ENCODE assay signal across 10 cellular contexts in the genomic region with DNA sequence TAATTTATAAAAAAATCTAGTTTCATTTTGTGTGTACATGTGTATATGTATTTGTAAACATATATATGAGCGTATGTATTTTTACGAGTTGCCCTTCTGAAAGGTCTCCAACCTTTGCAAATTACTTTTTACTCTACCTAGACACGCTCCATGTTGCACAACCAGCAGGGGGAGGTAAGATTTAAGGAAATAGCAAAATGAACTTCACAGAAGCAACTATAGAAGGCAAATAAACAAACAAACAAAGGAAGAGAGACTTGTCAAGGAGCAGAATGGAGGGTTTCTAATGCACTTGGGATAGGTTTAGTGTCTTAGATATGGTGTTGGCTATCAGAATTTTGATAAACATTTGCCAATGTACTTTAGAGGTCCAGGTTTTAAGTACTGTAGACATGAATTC.
DNase-seq lines count a peak whose midpoint lies in the region; ATAC-seq, FAIRE-seq and TF ChIP-seq lines count a peak whose summit lies in the region.
"Had no signal": no experiment of that assay in that cellular context is flagged by ENCODE, and none has a peak within 500 bp of the region (broad histone marks: within the 10 kb centered on the region; RNA-seq: fewer than 3 reads in every experiment).

No MANE protein-coding gene starts in this region.

- no peaks in the 10 kb centered on the region for H4K20me1 ChIP-seq in astrocyte (ENCODE audit: insufficient read depth, low read length)

- no peaks in the 10 kb centered on the region for H3K36me3 ChIP-seq in astrocyte (ENCODE audit: insufficient read depth, low read length)
- no peaks in the 10 kb centered on the region for H3K36me3 ChIP-seq in CD8-positive, alpha-beta memory T cell (ENCODE audit: insufficient read depth, low read length)
- H3K36me3 ChIP-seq: right atrium auricular region had no signal

- H3K9me3 Mint-ChIP-seq in astrocyte (ENCODE audit: unreplicated experiment) = no peaks in the 10 kb centered on the region
- H3K9me3 Mint-ChIP-seq in mesothelial cell of epicardium = no peaks in the 10 kb centered on the region
- peaks cover 1 to 36% (median 17%) of the 10 kb centered on the region in 5 donors for H3K9me3 Mint-ChIP-seq in CD8-positive, alpha-beta memory T cell
- H3K9me3 Mint-ChIP-seq in natural killer cell = peaks cover 6 to 7% of the 10 kb centered on the region in 2 donors

- H3K36me3 Mint-ChIP-seq in astrocyte (ENCODE audit: low read depth, unreplicated experiment) (no peaks in the 10 kb centered on the region), mesothelial cell of epicardium (no peaks in the 10 kb centered on the region), natural killer cell (no peaks in the 10 kb centered on the region)
- no peaks in the 10 kb centered on the region for H3K36me3 Mint-ChIP-seq in CD8-positive, alpha-beta memory T cell

- H3K4me2 ChIP-seq in astrocyte (ENCODE audit: low read length) = no peak overlapping the region

- intact Hi-C loops in natural killer cell (cut with micrococcal nuclease) = no loop called here

- no peaks in the 10 kb centered on the region for H3K27me3 ChIP-seq in astrocyte (ENCODE audit: insufficient read depth, low read length)
- no peaks in the 10 kb centered on the region for H3K27me3 ChIP-seq in CD8-positive, alpha-beta memory T cell (ENCODE audit: insufficient read depth, low read length, poor library complexity, severe bottlenecking)
- H3K27me3 ChIP-seq: right atrium auricular region had no signal

- H3K9ac ChIP-seq in astrocyte (ENCODE audit: low read length) = no peak overlapping the region

- no peaks in the 10 kb centered on the region for H3K4me1 Mint-ChIP-seq in astrocyte (ENCODE audit: low read depth, unreplicated experiment)
- H3K4me1 Mint-ChIP-seq in mesothelial cell of epicardium = no peaks in the 10 kb centered on the region
- no peaks in the 10 kb centered on the region for H3K4me1 Mint-ChIP-seq in CD8-positive, alpha-beta memory T cell
- no peaks in the 10 kb centered on the region for H3K4me1 Mint-ChIP-seq in natural killer cell
- H3K4me1 Mint-ChIP-seq: immature natural killer cell had no signal

- DNase-seq in DMS53 treated with DMSO at 0.1 percent for 48 hours (lab: John Stamatoyannopoulos, UW; ENCODE audit: unreplicated experiment) (peak; percentile 30), astrocyte (ENCODE audit: low read depth) (no peak), mesothelial cell of epicardium (ENCODE audit: low spot score in 2 of 2, unreplicated experiment in 2 of 2) (no peak), retina (no peak), natural killer cell (no peak)
- peak; percentile 35 for DNase-seq in Jurkat, Clone E6-1 (ENCODE audit: low read depth, low spot score)
- no peak for DNase-seq in CD8-positive, alpha-beta memory T cell
- DNase-seq: immature natural killer cell had no signal

- H3K27me3 Mint-ChIP-seq in astrocyte (ENCODE audit: low read depth, unreplicated experiment) = peaks cover 2% of the 10 kb centered on the region
- H3K27me3 Mint-ChIP-seq in mesothelial cell of epicardium (ENCODE audit: low read depth) = peaks cover 56% of the 10 kb centered on the region
- H3K27me3 Mint-ChIP-seq in CD8-positive, alpha-beta memory T cell = no peaks in the 10 kb centered on the region
- H3K27me3 Mint-ChIP-seq in natural killer cell (ENCODE audit: low read depth in 2 of 2) = no peaks in the 10 kb centered on the region

- ATAC-seq in HG02884 (IDR thresholded peaks at IDR 0.05; ENCODE audit: unreplicated experiment) = no peak
- no peak for ATAC-seq in natural killer cell

- H3K4me3 ChIP-seq in Jurkat, Clone E6-1 (ENCODE audit: low read length) = no peak overlapping the region
- no peak overlapping the region for H3K4me3 ChIP-seq in astrocyte (ENCODE audit: insufficient read depth, low read depth, low read length)
- no peak overlapping the region for H3K4me3 ChIP-seq in CD8-positive, alpha-beta memory T cell (ENCODE audit: low read length)
- H3K4me3 ChIP-seq: right atrium auricular region had no signal

- no peak overlapping the region for H3K27ac Mint-ChIP-seq in astrocyte (ENCODE audit: unreplicated experiment)
- no peak overlapping the region for H3K27ac Mint-ChIP-seq in mesothelial cell of epicardium
- H3K27ac Mint-ChIP-seq in CD8-positive, alpha-beta memory T cell = peak overlapping the region in 1 of 8 donors; percentile 24
- no peak overlapping the region for H3K27ac Mint-ChIP-seq in natural killer cell
- H3K27ac Mint-ChIP-seq: immature natural killer cell had no signal

- TF ChIP-seq CTCF in astrocyte (IDR thresholded peaks at IDR 0.05; ENCODE audit: insufficient read depth, low read depth, low read length) (peak; percentile 32), mesothelial cell of epicardium (IDR thresholded peaks at IDR 0.05; ENCODE audit: unreplicated experiment) (peak; percentile 26), natural killer cell (IDR thresholded peaks at IDR 0.05) (no peak)

- H3K27ac ChIP-seq in astrocyte (ENCODE audit: low read depth, low read length) = no peak overlapping the region
- no peak overlapping the region for H3K27ac ChIP-seq in CD8-positive, alpha-beta memory T cell (ENCODE audit: low read depth, low read length)
- H3K27ac ChIP-seq: right atrium auricular region had no signal

- H2AFZ ChIP-seq in astrocyte (ENCODE audit: low read depth, low read length) = no peak overlapping the region

- H3K9me3 ChIP-seq in astrocyte (ENCODE audit: insufficient read depth, low read depth, low read length) = no peaks in the 10 kb centered on the region
- no peaks in the 10 kb centered on the region for H3K9me3 ChIP-seq in CD8-positive, alpha-beta memory T cell (ENCODE audit: low read length)
- H3K9me3 ChIP-seq: right atrium auricular region had no signal

- FAIRE-seq in astrocyte (lab: Jason Lieb, UNC) = no peak

- no peaks in the 10 kb centered on the region for H3K79me2 ChIP-seq in astrocyte (ENCODE audit: insufficient read depth, low read length)

- CTCF ChIA-PET in CD8-positive, alpha-beta memory T cell (lab: Charles Lee) = no interaction called here

- POLR2A ChIA-PET in CD8-positive, alpha-beta memory T cell (lab: Charles Lee) = no interaction called here

- H3K4me3 Mint-ChIP-seq in astrocyte (ENCODE audit: unreplicated experiment) = no peak overlapping the region
- H3K4me3 Mint-ChIP-seq in mesothelial cell of epicardium = no peak overlapping the region
- H3K4me3 Mint-ChIP-seq in CD8-positive, alpha-beta memory T cell = no peak overlapping the region
- H3K4me3 Mint-ChIP-seq in natural killer cell = no peak overlapping the region
- H3K4me3 Mint-ChIP-seq: immature natural killer cell had no signal

- no peaks in the 10 kb centered on the region for H3K4me1 ChIP-seq in astrocyte (ENCODE audit: insufficient read depth, low read length)
- H3K4me1 ChIP-seq in CD8-positive, alpha-beta memory T cell (ENCODE audit: insufficient read depth, low read length) = no peaks in the 10 kb centered on the region
- H3K4me1 ChIP-seq: right atrium auricular region had no signal

Comparison
In these comparisons a context has a peak if more than half of its experiments do, and no peak if none do; other contexts are left out.
1. DNase-seq: peak in DMS53 treated with DMSO at 0.1 percent for 48 hours (single experiment) and Jurkat, Clone E6-1 (single experiment); none in astrocyte (single experiment), mesothelial cell of epicardium (0 of 2), CD8-positive, alpha-beta memory T cell (0 of 5), retina (single experiment) and natural killer cell (single experiment).